16 cellular contexts compared by ENCODE assay signal in genomic region chr16:86823125-86823524, GRCh38.
"Had no signal": no experiment of that assay in that cellular context is flagged by ENCODE, and none has a peak within 500 bp of the region (broad histone marks: within the 10 kb centered on the region; RNA-seq: fewer than 3 reads in every experiment).

No MANE protein-coding gene starts in this region.

- H3K4me1 Mint-ChIP-seq: activated naive CD4-positive, alpha-beta T cell treated with anti-CD3 and anti-CD28 coated beads, Interleukin-2, amount 50 U/mL, for 24 hours; immature natural killer cell; natural killer cell had no signal

- H3K9me3 Mint-ChIP-seq: activated naive CD4-positive, alpha-beta T cell treated with anti-CD3 and anti-CD28 coated beads, Interleukin-2, amount 50 U/mL, for 24 hours; activated T-cell treated with anti-CD3 and anti-CD28 coated beads, Interleukin-2, amount 50 U/mL, for 72 hours; immature natural killer cell; natural killer cell had no signal

- H3K27ac Mint-ChIP-seq: activated naive CD4-positive, alpha-beta T cell treated with anti-CD3 and anti-CD28 coated beads, Interleukin-2, amount 50 U/mL, for 24 hours; activated T-cell treated with anti-CD3 and anti-CD28 coated beads, Interleukin-2, amount 50 U/mL, for 72 hours; immature natural killer cell; natural killer cell had no signal

- H3K4me3 Mint-ChIP-seq: activated naive CD4-positive, alpha-beta T cell treated with anti-CD3 and anti-CD28 coated beads, Interleukin-2, amount 50 U/mL, for 24 hours; activated T-cell treated with anti-CD3 and anti-CD28 coated beads, Interleukin-2, amount 50 U/mL, for 72 hours; immature natural killer cell; natural killer cell had no signal

- ATAC-seq: activated T-cell treated with anti-CD3 and anti-CD28 coated beads, Interleukin-2, amount 50 U/mL, for 72 hours; esophagus mucosa; gastroesophageal sphincter; left ventricle myocardium superior; natural killer cell; sciatic nerve had no signal

- H3K9me3 ChIP-seq: gastroesophageal sphincter, tibial artery had no signal

- H3K27ac ChIP-seq: coronary artery, gastroesophageal sphincter, tibial artery had no signal

- H3K4me3 ChIP-seq: coronary artery, gastroesophageal sphincter, tibial artery had no signal

- H3K27me3 ChIP-seq: tibial artery had no signal

- DNase-seq: activated CD4-positive, alpha-beta T cell treated with anti-CD3 and anti-CD28 coated beads, Interleukin-2, amount 50 U/mL, for 4 hours; activated effector memory CD4-positive, alpha-beta T cell treated with anti-CD3 and anti-CD28 coated beads, Interleukin-2, amount 50 U/mL, for 16 hours; activated T-cell treated with anti-CD3 and anti-CD28 coated beads, Interleukin-2, amount 50 U/mL, for 72 hours; central memory CD4-positive, alpha-beta T cell; immature natural killer cell; left ventricle myocardium superior; natural killer cell; stimulated activated CD8-positive, alpha-beta memory T cell treated with anti-CD3 and anti-CD28 coated beads, Interleukin-4, amount 100 ng/mL, for 48 hours; stimulated activated naive CD4-positive, alpha-beta T cell treated with Interleukin-2 at 50 U/mL for 16 hours; substantia nigra had no signal

- H3K36me3 ChIP-seq: gastroesophageal sphincter, tibial artery had no signal

- H3K4me1 ChIP-seq: gastroesophageal sphincter had no signal
